In genomic region chr5:80960531-80961375, GRCh38 we compare ENCODE assay signal across 9 cellular contexts.
A peak's percentile ranks its signal among the peaks of the same experiment; 100 is the strongest.
DNase-seq lines count a peak whose midpoint lies in the region; ATAC-seq and TF ChIP-seq lines count a peak whose summit lies in the region.
"Had no signal": no experiment of that assay in that cellular context is flagged by ENCODE, and none has a peak within 500 bp of the region (broad histone marks: within the 10 kb centered on the region; RNA-seq: fewer than 3 reads in every experiment).

No MANE protein-coding gene starts in this region.

- DNase-seq in GM03348 (ENCODE audit: low spot score) (peak; percentile 19), caudate nucleus (lab: John Stamatoyannopoulos, UW) (peak in 33 of 61 donors; percentile 11 to 68 (median 43)), kidney glomerular epithelial cell (lab: John Stamatoyannopoulos, UW) (peak; percentile 29)
- peak; percentile 64 for DNase-seq in stimulated activated CD4-positive, alpha-beta T cell treated with anti-CD3 and anti-CD28 coated beads, Interleukin-15, amount 100 ng/mL, for 24 hours

- TF ChIP-seq CTCF in WI38 (IDR thresholded peaks at IDR 0.05; ENCODE audit: low read depth, low read length): no peak

- peak overlapping the region; percentile 30 for H3K27ac ChIP-seq in caudate nucleus (ENCODE audit: low read depth, low read length)

- H3K4me3 ChIP-seq in WI38 (ENCODE audit: low read depth, low read length): peak overlapping the region; percentile 81
- H3K4me3 ChIP-seq: K562 had no signal

- no peak for ATAC-seq in GM18858 (IDR thresholded peaks at IDR 0.05; ENCODE audit: unreplicated experiment)
- ATAC-seq in GM21786 (IDR thresholded peaks at IDR 0.05; ENCODE audit: unreplicated experiment): no peak
- no peak for ATAC-seq in GM18498 (IDR thresholded peaks at IDR 0.05; ENCODE audit: unreplicated experiment)
- ATAC-seq: K562 had no signal
